ENCODE assay signal across 14 cellular contexts in the genomic region with DNA sequence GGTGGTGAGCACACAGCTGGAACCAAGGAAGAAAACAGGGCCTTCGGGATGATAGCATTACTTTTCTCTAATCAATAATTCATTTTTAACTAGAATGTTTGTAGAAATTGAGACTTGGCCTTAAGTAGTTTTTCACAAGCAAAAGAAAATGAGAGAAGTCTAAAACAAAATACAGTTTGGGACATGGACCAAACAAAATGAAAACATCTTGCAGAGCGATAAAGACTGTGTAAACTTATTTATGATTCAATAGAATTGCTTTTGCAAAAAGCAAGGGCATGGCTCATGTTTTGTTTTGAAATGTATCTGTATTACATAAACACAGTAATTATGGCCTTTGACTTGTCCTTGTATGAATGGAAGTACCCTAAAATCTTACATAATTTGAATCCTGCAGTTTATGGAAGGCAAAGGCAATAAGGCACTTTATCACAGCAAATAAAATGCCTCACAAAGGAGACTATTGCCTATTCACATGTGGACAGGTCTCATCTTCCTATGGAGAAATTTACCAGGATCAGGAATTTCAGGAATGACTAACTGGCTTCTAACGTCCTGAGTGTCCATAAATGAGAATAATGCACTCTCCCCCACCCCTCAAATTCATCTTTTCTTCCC.
DNase-seq lines count a peak whose midpoint lies in the region; ATAC-seq and TF ChIP-seq lines count a peak whose summit lies in the region.
"Had no signal": no experiment of that assay in that cellular context is flagged by ENCODE, and none has a peak within 500 bp of the region (broad histone marks: within the 10 kb centered on the region; RNA-seq: fewer than 3 reads in every experiment).

No MANE protein-coding gene starts in this region.

- peaks cover 0 to 22% (median 4%) of the 10 kb centered on the region in 7 donors for H3K4me1 Mint-ChIP-seq in naive thymus-derived CD4-positive, alpha-beta T cell

- peak overlapping the region in 1 of 9 donors; percentile 3 for H3K27ac Mint-ChIP-seq in naive thymus-derived CD4-positive, alpha-beta T cell
- H3K27ac Mint-ChIP-seq: activated T-cell treated with anti-CD3 and anti-CD28 coated beads, Interleukin-2, amount 50 U/mL, for 24 hours; B cell had no signal

- H3K9me3 ChIP-seq in adipocyte (ENCODE audit: control insufficient read depth, low read length), result no peaks in the 10 kb centered on the region
- no peaks in the 10 kb centered on the region for H3K9me3 ChIP-seq in naive thymus-derived CD4-positive, alpha-beta T cell (ENCODE audit: control insufficient read depth in 2 of 3, low read length in 3 of 3)

- peaks cover 0 to 7% (median 0%) of the 10 kb centered on the region in 11 donors for H3K9me3 Mint-ChIP-seq in naive thymus-derived CD4-positive, alpha-beta T cell

- POLR2A ChIA-PET in naive thymus-derived CD4-positive, alpha-beta T cell (lab: Charles Lee), result interaction anchor here (0.7 kb wide), 1 partner anchor 301 kb away, joined by 3 read pairs; no protein-coding TSS in a partner anchor

- TF ChIP-seq CTCF in foreskin keratinocyte (conservative IDR thresholded peaks at IDR 0.05), result no peak

- intact Hi-C loops in naive thymus-derived CD4-positive, alpha-beta T cell (cut with micrococcal nuclease), result no loop called here

- no peaks in the 10 kb centered on the region for H3K36me3 ChIP-seq in adipocyte (ENCODE audit: control insufficient read depth, insufficient read depth, low read length, severe bottlenecking)
- H3K36me3 ChIP-seq in naive thymus-derived CD4-positive, alpha-beta T cell (ENCODE audit: control insufficient read depth in 2 of 3, insufficient read depth in 3 of 3, low read length in 3 of 3), result no peaks in the 10 kb centered on the region

- H3K4me3 Mint-ChIP-seq in naive thymus-derived CD4-positive, alpha-beta T cell, result no peak overlapping the region
- H3K4me3 Mint-ChIP-seq: activated T-cell treated with anti-CD3 and anti-CD28 coated beads, Interleukin-2, amount 50 U/mL, for 24 hours; B cell had no signal

- H3K27ac ChIP-seq in foreskin keratinocyte, result peak overlapping the region; percentile 8
- peak overlapping the region in 11 of 21 experiments; percentile 5 to 76 (median 42) for H3K27ac ChIP-seq in skin epidermis
- no peak overlapping the region for H3K27ac ChIP-seq in naive thymus-derived CD4-positive, alpha-beta T cell (ENCODE audit: low read depth, low read length)

- peak; percentile 20 for DNase-seq in EH (ENCODE audit: low read depth)
- DNase-seq in adipocyte (ENCODE audit: low read depth), result peak; percentile 32
- no peak for DNase-seq in foreskin keratinocyte
- DNase-seq in NCI-H2196 (lab: John Stamatoyannopoulos, UW; ENCODE audit: unreplicated experiment), result no peak
- no peak for DNase-seq in naive thymus-derived CD4-positive, alpha-beta T cell
- no peak for DNase-seq in cerebellar nuclear complex (lab: John Stamatoyannopoulos, UW)
- DNase-seq: activated T-cell treated with anti-CD3 and anti-CD28 coated beads, Interleukin-2, amount 50 U/mL, for 24 hours; glutamatergic neuron; NCI-H1092; NCI-H2227 treated with DMSO at 0.1 percent for 48 hours had no signal

- peaks cover 0 to 11% (median 3%) of the 10 kb centered on the region in 5 donors for H3K36me3 Mint-ChIP-seq in naive thymus-derived CD4-positive, alpha-beta T cell

- peak overlapping the region; percentile 43 for H3K9ac ChIP-seq in adipocyte (ENCODE audit: low read length)

- no peaks in the 10 kb centered on the region for H3K27me3 Mint-ChIP-seq in naive thymus-derived CD4-positive, alpha-beta T cell
- H3K27me3 Mint-ChIP-seq: activated T-cell treated with anti-CD3 and anti-CD28 coated beads, Interleukin-2, amount 50 U/mL, for 24 hours; B cell had no signal

- CTCF ChIA-PET in naive thymus-derived CD4-positive, alpha-beta T cell (lab: Charles Lee), result no interaction called here

- H3K4me1 ChIP-seq in adipocyte (ENCODE audit: control insufficient read depth, insufficient read depth, low read length) (peaks cover 32% of the 10 kb centered on the region), foreskin keratinocyte (peaks cover 28% of the 10 kb centered on the region)
- H3K4me1 ChIP-seq in naive thymus-derived CD4-positive, alpha-beta T cell (ENCODE audit: control insufficient read depth in 2 of 2, insufficient read depth in 2 of 2, low read length in 2 of 2), result no peaks in the 10 kb centered on the region

- peak overlapping the region; percentile 53 for H3K4me3 ChIP-seq in adipocyte (ENCODE audit: low read length)
- H3K4me3 ChIP-seq in skin epidermis, result no peak overlapping the region
- no peak overlapping the region for H3K4me3 ChIP-seq in naive thymus-derived CD4-positive, alpha-beta T cell (ENCODE audit: low read length)

- H3K27me3 ChIP-seq in adipocyte (replicated peaks; ENCODE audit: control insufficient read depth, insufficient read depth, low read length), result no peaks in the 10 kb centered on the region
- H3K27me3 ChIP-seq in foreskin keratinocyte, result no peaks in the 10 kb centered on the region
- H3K27me3 ChIP-seq in naive thymus-derived CD4-positive, alpha-beta T cell (ENCODE audit: control insufficient read depth in 2 of 2, insufficient read depth in 2 of 2, low read length in 2 of 2), result no peaks in the 10 kb centered on the region

- no peak for ATAC-seq in foreskin keratinocyte
- no peak for ATAC-seq in naive thymus-derived CD4-positive, alpha-beta T cell
- ATAC-seq in GM19035 (IDR thresholded peaks at IDR 0.05; ENCODE audit: unreplicated experiment), result no peak
- ATAC-seq: activated CD4-positive, CD25-positive, alpha-beta regulatory T cell treated with anti-CD3 and anti-CD28 coated beads, Interleukin-2, amount 50 U/mL, for 24 hours had no signal

Comparison
In these comparisons a context has a peak if more than half of its experiments do, and no peak if none do; other contexts are left out.
1. DNase-seq: peak in EH (single experiment) and adipocyte (single experiment); none in foreskin keratinocyte (0 of 2), NCI-H2196 (single experiment), naive thymus-derived CD4-positive, alpha-beta T cell (0 of 9) and cerebellar nuclear complex (0 of 2).